In the genomic region with DNA sequence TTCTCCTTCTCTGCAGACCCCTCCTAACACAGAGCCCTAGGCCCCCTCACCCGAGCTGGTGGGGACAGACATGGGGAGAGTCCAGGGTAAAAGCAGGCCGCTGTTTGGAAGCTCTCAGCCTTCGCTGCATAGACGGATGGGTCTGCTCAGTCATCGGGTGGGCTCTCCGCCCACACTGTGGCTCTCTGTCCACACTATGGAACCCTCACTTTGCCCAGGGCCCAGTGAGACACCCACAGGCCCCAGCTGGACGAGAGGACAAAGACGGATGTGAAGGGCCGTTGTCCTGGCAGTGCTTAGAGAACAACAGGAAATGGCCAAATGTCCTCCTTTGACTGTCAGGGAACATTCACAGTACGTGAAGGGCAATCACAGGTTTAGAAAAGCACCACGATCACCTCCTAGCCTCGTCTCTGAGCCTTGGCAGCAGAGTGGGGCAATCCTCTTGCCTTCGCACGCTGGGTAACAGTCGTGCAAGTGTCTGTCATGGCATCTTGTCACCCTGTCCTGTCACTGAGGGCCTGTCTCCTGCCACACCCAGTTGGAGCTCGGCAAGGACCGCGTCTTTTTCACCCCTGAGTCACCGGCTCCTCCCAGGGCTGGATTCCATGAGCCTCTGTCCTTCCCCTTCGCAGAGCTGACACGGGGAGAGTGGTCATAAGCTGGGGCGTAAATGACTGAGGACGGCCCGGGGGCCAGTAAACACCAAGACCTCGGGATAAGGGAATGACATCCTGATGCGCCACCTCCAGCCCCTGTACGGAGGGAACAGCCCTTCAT, we compare ENCODE assay signal across 8 cellular contexts.
DNase-seq lines count a peak whose midpoint lies in the region; ATAC-seq and TF ChIP-seq lines count a peak whose summit lies in the region.

No MANE protein-coding gene starts in this region.

- H3K36me3 ChIP-seq in gastrocnemius medialis, result no peaks in the 10 kb centered on the region
- no peaks in the 10 kb centered on the region for H3K36me3 ChIP-seq in mesenchymal stem cell (ENCODE audit: control insufficient read depth in 1 of 2, insufficient read depth in 2 of 2, low read depth in 1 of 2, low read length in 2 of 2)
- H3K36me3 ChIP-seq in WERI-Rb-1, result no peaks in the 10 kb centered on the region

- H3K14ac ChIP-seq in mesenchymal stem cell (ENCODE audit: low read length in 2 of 2), result no peak overlapping the region

- H2BK120ac ChIP-seq in mesenchymal stem cell (ENCODE audit: low read depth, low read length), result no peak overlapping the region

- intact Hi-C loops in gastrocnemius medialis (cut with DNase I; ENCODE audit: low total_unique reads), result loop anchor here (2.0 to 5.0 kb wide), 2 partner anchors 79 to 231 kb away; a partner anchor contains a TSS

- no peak overlapping the region for H4K91ac ChIP-seq in mesenchymal stem cell (ENCODE audit: low read length)

- H3K4me1 ChIP-seq in gastrocnemius medialis (peaks cover 12 to 38% of the 10 kb centered on the region in 2 donors), mesenchymal stem cell (ENCODE audit: control insufficient read depth, insufficient read depth, low read depth, low read length) (peaks cover 5% of the 10 kb centered on the region)

- no peak overlapping the region for H3K9ac ChIP-seq in mesenchymal stem cell (ENCODE audit: low read length)

- no peak overlapping the region for H2BK15ac ChIP-seq in mesenchymal stem cell (ENCODE audit: low read depth, poor library complexity, severe bottlenecking)

- H3K4me3 ChIP-seq in gastrocnemius medialis (no peak overlapping the region), mesenchymal stem cell (ENCODE audit: insufficient read depth in 1 of 2, low read depth in 1 of 2, low read length in 2 of 2) (no peak overlapping the region), WERI-Rb-1 (ENCODE audit: low read depth, low read length) (no peak overlapping the region)

- TF ChIP-seq CTCF in gastrocnemius medialis (IDR thresholded peaks at IDR 0.05 in 4 of 5, conservative IDR thresholded peaks at IDR 0.05 in 1 of 5) (no peak), WERI-Rb-1 (IDR thresholded peaks at IDR 0.05; ENCODE audit: low read depth, low read length) (no peak)

- no peak overlapping the region for H2BK5ac ChIP-seq in mesenchymal stem cell (ENCODE audit: low read depth, low read length, poor library complexity, severe bottlenecking)

- H4K8ac ChIP-seq in mesenchymal stem cell (ENCODE audit: low read length), result no peak overlapping the region

- in situ Hi-C loops in gastrocnemius medialis (cut with MboI; ENCODE audit: low sequenced_read_pairs in 4 of 4), result loop anchor here in 1 of 4 donors (25.0 kb wide), 1 partner anchor 141 kb away; no protein-coding TSS in a partner anchor

- no peak overlapping the region for H3K4ac ChIP-seq in mesenchymal stem cell (ENCODE audit: low read depth in 1 of 2, low read length in 2 of 2)

- 89% methylated on average over 27 of the region's 27 CpGs for WGBS in mesenchymal stem cell

- no peaks in the 10 kb centered on the region for H3K27me3 ChIP-seq in gastrocnemius medialis
- H3K27me3 ChIP-seq in mesenchymal stem cell (ENCODE audit: control insufficient read depth in 1 of 2, insufficient read depth in 1 of 2, low read length in 2 of 2), result peaks cover 0 to 8% of the 10 kb centered on the region in 2 experiments
- H3K27me3 ChIP-seq in WERI-Rb-1 (ENCODE audit: insufficient read depth, low read depth, severe bottlenecking), result no peaks in the 10 kb centered on the region

- no peak overlapping the region for H2AFZ ChIP-seq in mesenchymal stem cell (ENCODE audit: low read depth, low read length)

- DNase-seq in GM03348 (ENCODE audit: low spot score) (peak; percentile 50), MV-4-11 (lab: John Stamatoyannopoulos, UW) (peak; percentile 16), fibroblast of gingiva (ENCODE audit: low read depth) (peak; percentile 48), gastrocnemius medialis (peak; percentile 41 to 72), mesenchymal stem cell (no peak), NCI-H345 (lab: John Stamatoyannopoulos, UW) (no peak), WERI-Rb-1 (no peak), mucosa of gallbladder (ENCODE audit: low spot score) (no peak)

- H3K9me3 ChIP-seq in gastrocnemius medialis (no peaks in the 10 kb centered on the region), mesenchymal stem cell (ENCODE audit: control insufficient read depth, low read length) (no peaks in the 10 kb centered on the region), WERI-Rb-1 (ENCODE audit: severe bottlenecking) (no peaks in the 10 kb centered on the region)

- H3K79me1 ChIP-seq in mesenchymal stem cell (replicated peaks; ENCODE audit: low read length, poor library complexity, severe bottlenecking), result no peaks in the 10 kb centered on the region

- no peak overlapping the region for H3K18ac ChIP-seq in mesenchymal stem cell (ENCODE audit: low read depth in 1 of 2, low read length in 2 of 2)

- no peak overlapping the region for H2BK12ac ChIP-seq in mesenchymal stem cell (ENCODE audit: low read length in 2 of 2)

- no peak overlapping the region for H3K23ac ChIP-seq in mesenchymal stem cell (ENCODE audit: low read length in 2 of 2)

- no peak overlapping the region for H2AK5ac ChIP-seq in mesenchymal stem cell (ENCODE audit: low read length, severe bottlenecking)

- no peak overlapping the region for H3K4me2 ChIP-seq in mesenchymal stem cell (ENCODE audit: low read length, poor library complexity, severe bottlenecking)

- H3K27ac ChIP-seq in gastrocnemius medialis, result peak overlapping the region; percentile 60 to 77 (median 68)
- H3K27ac ChIP-seq in mesenchymal stem cell (ENCODE audit: low read length, poor library complexity, severe bottlenecking), result no peak overlapping the region
- no peak overlapping the region for H3K27ac ChIP-seq in WERI-Rb-1

- ATAC-seq in gastrocnemius medialis, result peak; percentile 44 to 55

- TF ChIP-seq POLR2A in gastrocnemius medialis (IDR thresholded peaks at IDR 0.05), result no peak

Comparison
In these comparisons a context has a peak if more than half of its experiments do, and no peak if none do; other contexts are left out.
1. DNase-seq: peak in GM03348 (single experiment), MV-4-11 (single experiment), fibroblast of gingiva (single experiment) and gastrocnemius medialis (2 of 2); none in mesenchymal stem cell (single experiment), NCI-H345 (single experiment), WERI-Rb-1 (single experiment) and mucosa of gallbladder (single experiment).
2. H3K27ac ChIP-seq: peak in gastrocnemius medialis (4 of 4); none in mesenchymal stem cell (single experiment) and WERI-Rb-1 (single experiment).